In the genomic region with DNA sequence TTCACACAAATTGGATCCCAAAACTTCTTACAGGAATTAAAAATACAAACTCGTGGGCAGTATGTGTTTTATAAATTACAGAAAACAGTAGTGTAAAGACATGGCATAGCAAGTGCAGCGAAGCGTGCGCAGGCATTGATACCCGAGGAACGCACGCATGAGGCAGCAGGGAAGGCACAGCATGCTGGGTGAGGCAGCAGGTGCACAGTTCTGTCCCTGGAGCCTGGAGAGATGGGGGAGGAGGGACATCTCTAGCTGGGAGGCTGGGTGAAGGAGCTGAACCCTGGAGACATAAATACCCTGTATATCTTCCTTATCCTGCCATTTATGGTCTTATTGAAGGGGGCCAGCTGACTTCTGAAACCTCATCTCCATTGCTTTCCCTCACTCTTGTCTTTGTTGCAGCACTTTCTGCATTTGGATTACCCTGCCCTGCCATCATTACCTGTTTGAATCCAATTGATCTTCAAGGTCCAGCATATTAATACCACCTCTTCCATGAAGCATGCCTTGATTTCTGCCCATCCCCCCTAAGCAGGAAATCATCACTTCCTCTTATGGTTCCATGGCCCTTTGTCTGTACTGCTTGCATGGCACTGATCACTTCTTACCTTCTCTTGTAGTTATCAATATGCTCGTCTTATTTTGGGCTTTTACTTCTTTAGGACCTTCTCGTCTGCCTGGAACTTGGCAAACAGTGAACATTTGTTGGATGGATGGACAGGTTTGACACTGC, we compare ENCODE assay signal across 14 cellular contexts. TPM values are rescaled to one million over a fixed set of nuclear protein-coding genes. Genes with fewer than 3 reads are reported as not detected.
DNase-seq lines count a peak whose midpoint lies in the region; ATAC-seq and TF ChIP-seq lines count a peak whose summit lies in the region.
"Had no signal": no experiment of that assay in that cellular context is flagged by ENCODE, and none has a peak within 500 bp of the region (broad histone marks: within the 10 kb centered on the region; RNA-seq: fewer than 3 reads in every experiment).

No MANE protein-coding gene starts in this region.

- H3K36me3 Mint-ChIP-seq in progenitor cell of endocrine pancreas (ENCODE audit: insufficient read depth), result peaks cover 14% of the 10 kb centered on the region

- ATAC-seq in HG03439 (IDR thresholded peaks at IDR 0.05; ENCODE audit: unreplicated experiment), result no peak
- no peak for ATAC-seq in HG03521 (IDR thresholded peaks at IDR 0.05; ENCODE audit: unreplicated experiment)

- H3K4me1 ChIP-seq in smooth muscle cell (ENCODE audit: low read depth), result no peaks in the 10 kb centered on the region

- no peak overlapping the region for H3K9ac ChIP-seq in smooth muscle cell (ENCODE audit: low read depth)

- H3K27me3 Mint-ChIP-seq in progenitor cell of endocrine pancreas, result no peaks in the 10 kb centered on the region

- no peaks in the 10 kb centered on the region for H3F3A ChIP-seq in smooth muscle cell (ENCODE audit: low read depth)

- WGBS in smooth muscle cell (ENCODE audit: low lambda C conversion rate), result 97% methylated on average over 9 of the region's 9 CpGs

- H2AFZ ChIP-seq in smooth muscle cell (ENCODE audit: low read depth), result no peak overlapping the region

- DNase-seq in NCI-H1092 treated with DMSO at 0.1 percent for 48 hours (lab: John Stamatoyannopoulos, UW) (peak; percentile 34), NCI-H1092 (lab: John Stamatoyannopoulos, UW) (no peak), NCI-H146 (lab: John Stamatoyannopoulos, UW) (peak; percentile 70), progenitor cell of endocrine pancreas (ENCODE audit: low spot score, unreplicated experiment) (no peak), smooth muscle cell (lab: John Stamatoyannopoulos, UW; ENCODE audit: unreplicated experiment) (no peak)
- DNase-seq: activated CD8-positive, alpha-beta memory T cell treated with anti-CD3 and anti-CD28 coated beads, Interleukin-2, amount 50 U/mL, for 4 hours; dermis blood vessel endothelial cell; GOT3; NCI-H2029 had no signal

- no peaks in the 10 kb centered on the region for H3K9me3 ChIP-seq in smooth muscle cell (replicated peaks; ENCODE audit: low read depth)
- H3K9me3 ChIP-seq: suprapubic skin had no signal

- H3K36me3 ChIP-seq in smooth muscle cell (ENCODE audit: low read depth), result no peaks in the 10 kb centered on the region
- H3K36me3 ChIP-seq: suprapubic skin had no signal

- H3K4me2 ChIP-seq in smooth muscle cell, result no peak overlapping the region

- peaks cover 96% of the 10 kb centered on the region for H3K79me2 ChIP-seq in smooth muscle cell (ENCODE audit: low read depth)

- no peak overlapping the region for H3K4me3 Mint-ChIP-seq in progenitor cell of endocrine pancreas (ENCODE audit: low read depth)

- no peak overlapping the region for H3K4me3 ChIP-seq in smooth muscle cell
- H3K4me3 ChIP-seq: suprapubic skin had no signal

- peaks cover 50% of the 10 kb centered on the region for H3K4me1 Mint-ChIP-seq in progenitor cell of endocrine pancreas (ENCODE audit: low read depth)

- no peaks in the 10 kb centered on the region for H3K9me3 Mint-ChIP-seq in progenitor cell of endocrine pancreas (ENCODE audit: low read depth)

- peaks cover 100% of the 10 kb centered on the region for H4K20me1 ChIP-seq in smooth muscle cell (ENCODE audit: low read depth)

- TF ChIP-seq CTCF in VCaP (conservative IDR thresholded peaks at IDR 0.05) (no peak), progenitor cell of endocrine pancreas (IDR thresholded peaks at IDR 0.05; ENCODE audit: unreplicated experiment) (no peak), smooth muscle cell (IDR thresholded peaks at IDR 0.05; ENCODE audit: borderline replicate concordance, insufficient read depth, poor library complexity, severe bottlenecking) (no peak)

- peak overlapping the region; percentile 39 for H3K27ac Mint-ChIP-seq in progenitor cell of endocrine pancreas

- peak overlapping the region; percentile 87; the same call in 1 of the 2 replicates for H3K27ac ChIP-seq in VCaP
- H3K27ac ChIP-seq in smooth muscle cell (ENCODE audit: low read depth), result no peak overlapping the region
- H3K27ac ChIP-seq: 22Rv1, suprapubic skin had no signal

- no peaks in the 10 kb centered on the region for H3K27me3 ChIP-seq in smooth muscle cell (ENCODE audit: low read depth)
- H3K27me3 ChIP-seq: suprapubic skin had no signal

RNA-seq across cellular contexts. Expression of a gene that starts 20.5 kb away (rescaled TPM):
- 131 and 144 TPM in 2 replicates for total RNA-seq in progenitor cell of endocrine pancreas
- 128 and 142 TPM in 2 replicates for total RNA-seq in smooth muscle cell
- polyA plus RNA-seq in smooth muscle cell, result 42.3 and 64.4 TPM in 2 replicates

Comparison
In these comparisons a context has a peak if more than half of its experiments do, and no peak if none do; other contexts are left out.
1. DNase-seq: peak in NCI-H1092 treated with DMSO at 0.1 percent for 48 hours (single experiment) and NCI-H146 (single experiment); none in NCI-H1092 (single experiment), progenitor cell of endocrine pancreas (single experiment) and smooth muscle cell (single experiment).